ENCODE assay signal across 24 cellular contexts in the genomic region with DNA sequence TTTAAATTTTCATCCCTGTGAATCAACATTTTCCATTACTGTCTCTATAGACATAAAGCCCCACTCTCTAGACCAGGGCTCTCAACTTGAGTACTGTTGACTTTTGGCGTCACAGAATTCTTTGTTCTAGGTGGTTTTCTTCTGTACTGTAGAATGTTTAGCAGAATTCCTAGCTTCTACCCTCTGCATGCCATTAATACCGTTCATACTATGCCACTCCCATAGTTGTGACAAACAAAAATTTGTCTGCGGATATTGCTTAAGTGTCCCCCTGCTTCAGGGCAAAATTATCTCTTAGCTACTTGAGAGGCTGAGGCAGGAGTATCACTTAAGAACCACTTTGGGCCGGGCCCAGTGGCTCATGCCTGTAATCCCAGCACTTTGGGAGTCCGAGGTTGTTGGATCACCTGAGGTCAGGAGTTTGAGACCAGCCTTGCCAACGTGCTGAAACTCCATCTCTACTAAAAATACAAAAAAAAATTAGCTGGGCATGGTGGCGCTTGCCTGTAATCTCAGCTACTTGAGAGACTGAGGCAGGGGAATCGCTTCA. TPM values are rescaled to one million over a fixed set of nuclear protein-coding genes. Genes with fewer than 3 reads are reported as not detected.
DNase-seq lines count a peak whose midpoint lies in the region; ATAC-seq and TF ChIP-seq lines count a peak whose summit lies in the region.
"Had no signal": no experiment of that assay in that cellular context is flagged by ENCODE, and none has a peak within 500 bp of the region (broad histone marks: within the 10 kb centered on the region; RNA-seq: fewer than 3 reads in every experiment).

No MANE protein-coding gene starts in this region.

- ATAC-seq in GM23338, result no peak
- ATAC-seq in left lung, result peak; percentile 93
- ATAC-seq in upper lobe of left lung (ENCODE audit: low FRiP score in 2 of 2), result peak; percentile 26 to 90
- ATAC-seq in GM19452 (IDR thresholded peaks at IDR 0.05; ENCODE audit: unreplicated experiment), result no peak
- ATAC-seq in HG03565 (IDR thresholded peaks at IDR 0.05; ENCODE audit: unreplicated experiment), result no peak
- ATAC-seq: CD8-positive, alpha-beta T cell; GM12878 had no signal

- no peaks in the 10 kb centered on the region for H3K9me3 Mint-ChIP-seq in GM23338
- no peaks in the 10 kb centered on the region for H3K9me3 Mint-ChIP-seq in T-helper 2 cell treated with Interferon-gamma antibody and Interleukin-4, amounts not matched to agents 5 μg/mL and 100 μg/mL, for 36 hours

- H3K4me3 ChIP-seq in GM23338 (no peak overlapping the region), left lung (no peak overlapping the region), mesendoderm (ENCODE audit: low read length) (no peak overlapping the region), upper lobe of left lung (no peak overlapping the region)
- H3K4me3 ChIP-seq: BLaER1, GM12878 had no signal

- no peaks in the 10 kb centered on the region for H3K79me2 ChIP-seq in GM23338 (replicated peaks; ENCODE audit: insufficient read depth)
- H3K79me2 ChIP-seq in mesendoderm (ENCODE audit: control insufficient read depth, insufficient read depth, low read length), result no peaks in the 10 kb centered on the region

- H3F3A ChIP-seq in GM23338 (replicated peaks; ENCODE audit: low read depth), result no peaks in the 10 kb centered on the region

- H3K18ac ChIP-seq in mesendoderm (ENCODE audit: low read length), result no peak overlapping the region

- no peak overlapping the region for H3K27ac Mint-ChIP-seq in GM23338
- no peak overlapping the region for H3K27ac Mint-ChIP-seq in T-helper 2 cell treated with Interferon-gamma antibody and Interleukin-4, amounts not matched to agents 5 μg/mL and 100 μg/mL, for 36 hours
- H3K27ac Mint-ChIP-seq: B cell; CD4-positive, CD25-positive, alpha-beta regulatory T cell; CD8-positive, alpha-beta T cell had no signal

- no CpG with 5 or more reads among the region's 8 CpGs for WGBS in mesendoderm (ENCODE audit: extremely low coverage, insufficient coverage, low lambda C conversion rate)
- WGBS in upper lobe of left lung, 2 donors, result 55 to 73% methylated on average over 8 of the region's 8 CpGs

- H3K9ac ChIP-seq in mesendoderm (ENCODE audit: low read length), result no peak overlapping the region
- H3K9ac ChIP-seq: BLaER1 had no signal

- H3K27ac ChIP-seq in GM23338 (ENCODE audit: low read depth), result no peak overlapping the region
- H3K27ac ChIP-seq in left lung, result no peak overlapping the region
- H3K27ac ChIP-seq in mesendoderm (ENCODE audit: low read depth, low read length), result no peak overlapping the region
- no peak overlapping the region for H3K27ac ChIP-seq in upper lobe of left lung
- H3K27ac ChIP-seq: 22Rv1, BLaER1, C4-2B had no signal

- H3K4me1 ChIP-seq in GM23338 (ENCODE audit: insufficient read depth), result no peaks in the 10 kb centered on the region
- H3K4me1 ChIP-seq in left lung, result no peaks in the 10 kb centered on the region
- H3K4me1 ChIP-seq in mesendoderm (ENCODE audit: control insufficient read depth, low read depth, low read length), result no peaks in the 10 kb centered on the region
- no peaks in the 10 kb centered on the region for H3K4me1 ChIP-seq in upper lobe of left lung
- H3K4me1 ChIP-seq: BLaER1, Caco-2 had no signal

- no peak overlapping the region for H2AK5ac ChIP-seq in mesendoderm (ENCODE audit: low read length)

- no peak for TF ChIP-seq POLR2A in upper lobe of left lung (IDR thresholded peaks at IDR 0.05)

- no peak overlapping the region for H2BK5ac ChIP-seq in mesendoderm (ENCODE audit: low read length)

- DNase-seq in GM23338 (ENCODE audit: low spot score) (no peak), left lung (peak in 1 of 2 donors; percentile 36), mesendoderm (peak; percentile 8), upper lobe of left lung (peak in 1 of 2 donors; percentile 24)
- DNase-seq in T-helper 2 cell treated with Interferon-gamma antibody and Interleukin-4, amounts not matched to agents 5 μg/mL and 100 μg/mL, for 36 hours (ENCODE audit: low spot score), result no peak
- no peak for DNase-seq in activated T-cell treated with anti-CD3 and anti-CD28 coated beads, Interleukin-2, amount 50 U/mL, for 48 hours
- DNase-seq: Caco-2; CD4-positive, CD25-positive, alpha-beta regulatory T cell; CD8-positive, alpha-beta T cell; DMS 273 treated with DMSO at 0.1 percent for 48 hours; DMS79; EL; GDM1; GOT3; H7; HCEC 1CT had no signal

- no peaks in the 10 kb centered on the region for H3K4me1 Mint-ChIP-seq in GM23338
- no peaks in the 10 kb centered on the region for H3K4me1 Mint-ChIP-seq in T-helper 2 cell treated with Interferon-gamma antibody and Interleukin-4, amounts not matched to agents 5 μg/mL and 100 μg/mL, for 36 hours (ENCODE audit: low read depth)
- H3K4me1 Mint-ChIP-seq: B cell; CD4-positive, CD25-positive, alpha-beta regulatory T cell had no signal

- no peaks in the 10 kb centered on the region for H3K9me2 ChIP-seq in GM23338 (ENCODE audit: insufficient read depth)

- H3K27me3 ChIP-seq in GM23338 (ENCODE audit: insufficient read depth), result no peaks in the 10 kb centered on the region
- H3K27me3 ChIP-seq in left lung, result no peaks in the 10 kb centered on the region
- no peaks in the 10 kb centered on the region for H3K27me3 ChIP-seq in mesendoderm (ENCODE audit: insufficient read depth, low read length, poor library complexity)
- H3K27me3 ChIP-seq in upper lobe of left lung, result no peaks in the 10 kb centered on the region
- H3K27me3 ChIP-seq: BLaER1 had no signal

- H2BK120ac ChIP-seq in mesendoderm (ENCODE audit: low read depth, low read length), result no peak overlapping the region

- H2BK15ac ChIP-seq in mesendoderm (replicated peaks; ENCODE audit: low read depth), result no peak overlapping the region

- TF ChIP-seq EP300 in upper lobe of left lung (IDR thresholded peaks at IDR 0.05), result no peak

- no peak for TF ChIP-seq CTCF in GM23338 (conservative IDR thresholded peaks at IDR 0.05; ENCODE audit: low read depth in 2 of 2)
- TF ChIP-seq CTCF in left lung (IDR thresholded peaks at IDR 0.05), result no peak
- no peak for TF ChIP-seq CTCF in upper lobe of left lung (IDR thresholded peaks at IDR 0.05)

- H3K4me2 ChIP-seq in GM23338 (no peak overlapping the region), mesendoderm (ENCODE audit: low read length) (no peak overlapping the region)
- H3K4me2 ChIP-seq: BLaER1 had no signal

- H3K36me3 Mint-ChIP-seq in GM23338 (ENCODE audit: low read depth), result no peaks in the 10 kb centered on the region
- no peaks in the 10 kb centered on the region for H3K36me3 Mint-ChIP-seq in T-helper 2 cell treated with Interferon-gamma antibody and Interleukin-4, amounts not matched to agents 5 μg/mL and 100 μg/mL, for 36 hours (ENCODE audit: low read depth)
- H3K36me3 Mint-ChIP-seq: CD4-positive, CD25-positive, alpha-beta regulatory T cell; CD8-positive, alpha-beta T cell had no signal

- no peak overlapping the region for H4K8ac ChIP-seq in mesendoderm (ENCODE audit: low read depth, low read length)

- no peaks in the 10 kb centered on the region for H3K36me3 ChIP-seq in GM23338 (ENCODE audit: insufficient read depth)
- no peaks in the 10 kb centered on the region for H3K36me3 ChIP-seq in left lung
- no peaks in the 10 kb centered on the region for H3K36me3 ChIP-seq in mesendoderm (ENCODE audit: control insufficient read depth, insufficient read depth, low read length)
- no peaks in the 10 kb centered on the region for H3K36me3 ChIP-seq in upper lobe of left lung
- H3K36me3 ChIP-seq: BLaER1 had no signal

- H3K9me3 ChIP-seq in left lung (peaks cover 0 to 6% of the 10 kb centered on the region in 2 donors), upper lobe of left lung (no peaks in the 10 kb centered on the region)
- H3K9me3 ChIP-seq: BLaER1, Caco-2 had no signal

- 0 out of 2 replicates have a peak overlapping the region, but pooled peaks have one; percentile 53 for H2AFZ ChIP-seq in GM23338

- no peaks in the 10 kb centered on the region for H4K20me1 ChIP-seq in GM23338 (replicated peaks; ENCODE audit: insufficient read depth)
- H4K20me1 ChIP-seq: BLaER1 had no signal

- no peak overlapping the region for H3K4ac ChIP-seq in mesendoderm (ENCODE audit: low read depth, low read length)

- H3K4me3 Mint-ChIP-seq in GM23338, result no peak overlapping the region
- H3K4me3 Mint-ChIP-seq in T-helper 2 cell treated with Interferon-gamma antibody and Interleukin-4, amounts not matched to agents 5 μg/mL and 100 μg/mL, for 36 hours, result no peak overlapping the region
- H3K4me3 Mint-ChIP-seq: B cell; CD4-positive, CD25-positive, alpha-beta regulatory T cell; CD8-positive, alpha-beta T cell had no signal

- H3K27me3 Mint-ChIP-seq in GM23338 (ENCODE audit: insufficient read depth, low read depth, poor library complexity), result peaks cover 1% of the 10 kb centered on the region
- H3K27me3 Mint-ChIP-seq in T-helper 2 cell treated with Interferon-gamma antibody and Interleukin-4, amounts not matched to agents 5 μg/mL and 100 μg/mL, for 36 hours (ENCODE audit: low read depth), result no peaks in the 10 kb centered on the region
- H3K27me3 Mint-ChIP-seq: B cell; CD4-positive, CD25-positive, alpha-beta regulatory T cell had no signal

- no peaks in the 10 kb centered on the region for H3K79me1 ChIP-seq in mesendoderm (ENCODE audit: low read length)

- no peak overlapping the region for H3K23ac ChIP-seq in mesendoderm (ENCODE audit: low read length)

- no peak overlapping the region for H3K56ac ChIP-seq in mesendoderm (ENCODE audit: low read length)

- intact Hi-C loops in left lung (cut with DNase I), result no loop called here

- no peak overlapping the region for H4K5ac ChIP-seq in mesendoderm (ENCODE audit: low read length)

RNA-seq across cellular contexts. Expression of gene NRG3, which starts 57.3 kb away (rescaled TPM):
- total RNA-seq in GM23338 (2014; rRNA removed; shearing (Covaris generic)), result 3.1 and 3.9 TPM in 2 replicates
- polyA plus RNA-seq in GM23338 (2016; fragmentation: Nextera tagmentation; extraction: Ambion mirVana), result 1.9 TPM in 2 replicates
- 1 to 10 TPM; 1.0 to 1.5 TPM for total RNA-seq in left lung
- 3.5 TPM for polyA plus RNA-seq in mesendoderm (2013, experiment 1 of 2)
- 3.7 TPM for polyA plus RNA-seq in mesendoderm (2013, experiment 2 of 2)
- 1 to 10 TPM in 3 of 6 donors, under 1 TPM in 2, not detected in 1; 0.44 to 2.7 (median 1.5) TPM for total RNA-seq in upper lobe of left lung
- total RNA-seq: B cell; CD4-positive, CD25-positive, alpha-beta regulatory T cell; CD8-positive, alpha-beta T cell had no signal
- polyA plus RNA-seq: AG04450; CD4-positive, CD25-positive, alpha-beta regulatory T cell had no signal

Comparison
In these comparisons a context has a peak if more than half of its experiments do, and no peak if none do; other contexts are left out.
1. ATAC-seq: peak in left lung (single experiment) and upper lobe of left lung (2 of 2); none in GM23338 (single experiment), GM19452 (single experiment) and HG03565 (single experiment).